In genomic region chr1:17588048-17588781, GRCh38 we compare ENCODE assay signal across 9 cellular contexts. TPM values are rescaled to one million over a fixed set of nuclear protein-coding genes. Genes with fewer than 3 reads are reported as not detected.
DNase-seq lines count a peak whose midpoint lies in the region; ATAC-seq and TF ChIP-seq lines count a peak whose summit lies in the region.
"Had no signal": no experiment of that assay in that cellular context is flagged by ENCODE, and none has a peak within 500 bp of the region (broad histone marks: within the 10 kb centered on the region; RNA-seq: fewer than 3 reads in every experiment).

No MANE protein-coding gene starts in this region.

- intact Hi-C loops in heart left ventricle (cut with DNase I) (no loop called here), sigmoid colon (cut with DNase I) (no loop called here)

- H3T11ph ChIP-seq in H9 (ENCODE audit: low read length), result no peak overlapping the region

- H3K27me3 ChIP-seq in H9 (ENCODE audit: insufficient read depth, low read length), result no peaks in the 10 kb centered on the region
- H3K27me3 ChIP-seq in heart left ventricle, result no peaks in the 10 kb centered on the region
- no peaks in the 10 kb centered on the region for H3K27me3 ChIP-seq in sigmoid colon

- peaks cover 42 to 48% of the 10 kb centered on the region in 2 experiments for H3K4me1 Mint-ChIP-seq in H9

- no peaks in the 10 kb centered on the region for H3K79me1 ChIP-seq in H9 (ENCODE audit: insufficient read depth, low read depth, low read length, poor library complexity, severe bottlenecking)

- H2BK20ac ChIP-seq in H9 (ENCODE audit: low read depth, low read length, poor library complexity, severe bottlenecking), result no peak overlapping the region

- peak; percentile 77 for DNase-seq in H9
- DNase-seq in SW480 (ENCODE audit: low spot score), result peak; percentile 78
- peak; percentile 72 to 88 (median 76) for DNase-seq in heart left ventricle
- no peak for DNase-seq in sigmoid colon
- no peak for DNase-seq in hippocampal formation (lab: John Stamatoyannopoulos, UW)
- no peak for DNase-seq in medulla oblongata (ENCODE audit: extremely low spot score)

- WGBS in H9 (ENCODE audit: extremely low coverage, insufficient read length, low lambda C conversion rate), result no CpG with 5 or more reads among the region's 13 CpGs
- WGBS in heart left ventricle, 4 donors, result 24 to 35% (median 25%) methylated on average over 11 to 13 of the region's 13 CpGs
- WGBS in sigmoid colon, 2 donors, result 8 to 44% methylated on average over 13 of the region's 13 CpGs

- no peak overlapping the region for H4K5ac ChIP-seq in H9 (ENCODE audit: insufficient read length, low read depth, low read length)

- no peak overlapping the region for H3K4ac ChIP-seq in H9 (ENCODE audit: low read depth, low read length)

- H3K36me3 Mint-ChIP-seq in H9 (ENCODE audit: insufficient read depth in 1 of 3, low read depth in 3 of 3), result peaks cover 3 to 43% (median 43%) of the 10 kb centered on the region in 3 experiments; a peak in 5 of 7 replicates

- TF ChIP-seq EP300 in sigmoid colon (IDR thresholded peaks at IDR 0.05), result no peak

- no peak overlapping the region for H4K91ac ChIP-seq in H9 (ENCODE audit: insufficient read length, low read depth, low read length)

- no peak overlapping the region for H2BK12ac ChIP-seq in H9 (ENCODE audit: insufficient read length, low read depth, low read length)

- H3K4me1 ChIP-seq in H9 (ENCODE audit: insufficient read depth, low read length), result peaks cover 8% of the 10 kb centered on the region; the same call in 1 of the 2 replicates
- peaks cover 0 to 65% (median 37%) of the 10 kb centered on the region in 12 donors for H3K4me1 ChIP-seq in heart left ventricle
- H3K4me1 ChIP-seq in sigmoid colon, result peaks cover 0 to 58% (median 42%) of the 10 kb centered on the region in 4 donors

- no peaks in the 10 kb centered on the region for H4K20me1 ChIP-seq in H9 (ENCODE audit: control insufficient read depth, insufficient read depth, insufficient read length)

- no peak overlapping the region for H3K4me2 ChIP-seq in H9 (ENCODE audit: insufficient read depth, insufficient read length, low read length)

- ATAC-seq in heart left ventricle (peak; percentile 83 to 91 (median 87)), GM21529 (IDR thresholded peaks at IDR 0.05; ENCODE audit: unreplicated experiment) (no peak), GM18505 (IDR thresholded peaks at IDR 0.05; ENCODE audit: unreplicated experiment) (no peak)

- no peak overlapping the region for H2BK5ac ChIP-seq in H9 (ENCODE audit: insufficient read length, low read length)

- H3K9me3 Mint-ChIP-seq in H9, result no peaks in the 10 kb centered on the region; a peak in 1 of 5 replicates

- H3K56ac ChIP-seq in H9 (ENCODE audit: insufficient read length, low read depth, low read length), result no peak overlapping the region

- H3K4me3 ChIP-seq in heart left ventricle (peak overlapping the region in 9 of 12 donors; percentile 12 to 51 (median 35)), sigmoid colon (no peak overlapping the region)

- no peak overlapping the region; the same call in 1 of the 2 replicates for H3K14ac ChIP-seq in H9 (ENCODE audit: insufficient read depth, low read length)

- no peak overlapping the region for H2BK120ac ChIP-seq in H9 (ENCODE audit: low read depth, low read length, poor library complexity, severe bottlenecking)

- no peaks in the 10 kb centered on the region for H3K27me3 Mint-ChIP-seq in H9 (ENCODE audit: low read depth)

- H3K27ac ChIP-seq in H9 (ENCODE audit: insufficient read length, low read depth, low read length) (peak overlapping the region; percentile 37), heart left ventricle (peak overlapping the region; percentile 40 to 92 (median 83)), sigmoid colon (peak overlapping the region; percentile 69 to 90 (median 81))
- H3K27ac ChIP-seq: epithelial cell of prostate had no signal

- no peak for TF ChIP-seq CTCF in H9 (conservative IDR thresholded peaks at IDR 0.05)
- no peak for TF ChIP-seq CTCF in heart left ventricle (IDR thresholded peaks at IDR 0.05)
- no peak for TF ChIP-seq CTCF in sigmoid colon (IDR thresholded peaks at IDR 0.05)

- no peaks in the 10 kb centered on the region for H3K23me2 ChIP-seq in H9 (ENCODE audit: insufficient read length, low read depth, low read length, poor library complexity, severe bottlenecking)

- no peak overlapping the region for H2AFZ ChIP-seq in H9 (ENCODE audit: low read length)

- TF ChIP-seq POLR2A in heart left ventricle (IDR thresholded peaks at IDR 0.05), result no peak
- TF ChIP-seq POLR2A in sigmoid colon (IDR thresholded peaks at IDR 0.05), result peak in 1 of 2 donors; percentile 11
- no peak for TF ChIP-seq POLR2A in GM18505 (IDR thresholded peaks at IDR 0.05; ENCODE audit: borderline replicate concordance, extremely low read depth, insufficient read depth, insufficient read length)

- no peaks in the 10 kb centered on the region; the same call in 1 of the 2 replicates for H3K79me2 ChIP-seq in H9 (ENCODE audit: insufficient read depth, low read length)

- no peak overlapping the region; a peak in 1 of 5 replicates for H3K4me3 Mint-ChIP-seq in H9

- H3K9ac ChIP-seq in H9 (ENCODE audit: extremely low read depth, insufficient read length, low read length), result no peak overlapping the region

- H4K8ac ChIP-seq in H9 (replicated peaks; ENCODE audit: insufficient read length, low read depth, low read length), result no peak overlapping the region

- no peak overlapping the region for H2AK5ac ChIP-seq in H9 (ENCODE audit: insufficient read length, low read length)

- H3K23ac ChIP-seq in H9 (ENCODE audit: insufficient read length, low read depth, low read length), result no peak overlapping the region

- H3K9me3 ChIP-seq in H9 (ENCODE audit: control insufficient read depth, low read depth, low read length), result no peaks in the 10 kb centered on the region
- H3K9me3 ChIP-seq in heart left ventricle, result no peaks in the 10 kb centered on the region
- no peaks in the 10 kb centered on the region for H3K9me3 ChIP-seq in sigmoid colon

- peak overlapping the region; percentile 83 to 94 (median 86); a peak in 6 of 7 replicates for H3K27ac Mint-ChIP-seq in H9

- H3K36me3 ChIP-seq in heart left ventricle (peaks cover 0 to 7% (median 0%) of the 10 kb centered on the region in 9 donors), sigmoid colon (peaks cover 0 to 7% (median 1%) of the 10 kb centered on the region in 4 donors)

- peak overlapping the region; percentile 6 for H3K18ac ChIP-seq in H9 (ENCODE audit: insufficient read length, low read depth, low read length)

- H2BK15ac ChIP-seq in H9 (ENCODE audit: low read depth, low read length), result no peak overlapping the region

RNA-seq across cellular contexts. Expression of gene ARHGEF10L, which starts 48.7 kb away (rescaled TPM):
- total RNA-seq in H9 (2021) (20.2 and 21.4 TPM in 2 replicates), heart left ventricle (10 to 100 TPM; 44.6 to 72.8 (median 57.5) TPM), sigmoid colon (10 to 100 TPM; 25.0 to 44.9 (median 32.1) TPM)
- polyA plus RNA-seq in heart left ventricle (10 to 100 TPM; 57.9 to 65.8 TPM), sigmoid colon (10 to 100 TPM; 28.7 to 76.2 (median 33.0) TPM)

Comparison
In these comparisons a context has a peak if more than half of its experiments do, and no peak if none do; other contexts are left out.
1. DNase-seq: peak in H9 (single experiment), SW480 (single experiment) and heart left ventricle (5 of 5); none in sigmoid colon (single experiment), hippocampal formation (0 of 2) and medulla oblongata (single experiment).
2. ATAC-seq: peak in heart left ventricle (4 of 4); none in GM21529 (single experiment) and GM18505 (single experiment).
3. H3K4me3 ChIP-seq: peak in heart left ventricle (9 of 12); none in sigmoid colon (0 of 4).
4. Peak in every context shown above with its lines, with median percentiles within 50 percentile points of each other: H3K27ac ChIP-seq.